ENCODE assay signal across 9 cellular contexts in the genomic region with DNA sequence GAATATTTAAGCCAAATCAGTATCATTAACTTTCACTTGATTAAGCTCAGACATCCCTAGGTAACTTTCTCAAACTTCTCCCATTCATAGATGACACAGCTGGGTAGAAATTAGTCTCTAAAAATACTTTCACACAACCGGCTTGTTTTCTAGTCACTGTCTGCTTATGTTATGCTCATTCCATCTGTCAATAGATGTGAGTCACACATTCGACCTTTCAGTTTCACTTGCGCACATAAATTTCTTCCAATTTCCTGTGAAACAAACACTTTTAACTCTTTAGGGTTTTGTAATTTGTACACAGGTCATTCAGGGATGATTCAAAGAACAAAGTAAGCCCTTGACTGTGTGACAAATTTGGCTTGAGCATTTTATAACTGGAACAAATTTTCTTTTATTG.
DNase-seq lines count a peak whose midpoint lies in the region; ATAC-seq and TF ChIP-seq lines count a peak whose summit lies in the region.
"Had no signal": no experiment of that assay in that cellular context is flagged by ENCODE, and none has a peak within 500 bp of the region (broad histone marks: within the 10 kb centered on the region; RNA-seq: fewer than 3 reads in every experiment).

No MANE protein-coding gene starts in this region.

- H2AFZ ChIP-seq in osteoblast (ENCODE audit: low read length): no peak overlapping the region

- no peaks in the 10 kb centered on the region for H3K36me3 ChIP-seq in osteoblast (ENCODE audit: insufficient read depth, low read length)

- DNase-seq in RPMI8226: peak; percentile 9
- DNase-seq in osteoblast (ENCODE audit: insufficient read length, low spot score, missing footprints): no peak
- no peak for DNase-seq in medulla oblongata (ENCODE audit: extremely low spot score)
- DNase-seq in activated CD4-positive, alpha-beta T cell treated with anti-CD3 and anti-CD28 coated beads for 48 hours: no peak
- DNase-seq in stimulated activated CD4-positive, alpha-beta T cell treated with anti-CD3 and anti-CD28 coated beads, Interleukin-1b, Interleukin-23, amount 100 ng/mL, for 48 hours: no peak

- H4K20me1 ChIP-seq in osteoblast (ENCODE audit: insufficient read depth, low read length): no peaks in the 10 kb centered on the region

- H3K79me2 ChIP-seq in osteoblast (ENCODE audit: insufficient read depth, low read length): no peaks in the 10 kb centered on the region

- peak overlapping the region; percentile 59 for H3K27ac ChIP-seq in osteoblast (ENCODE audit: low read depth, low read length)
- H3K27ac ChIP-seq: skin epidermis had no signal

- H3K9me3 ChIP-seq in osteoblast (ENCODE audit: low read depth, low read length): no peaks in the 10 kb centered on the region

- ATAC-seq in GM18868 (IDR thresholded peaks at IDR 0.05; ENCODE audit: unreplicated experiment) (peak; percentile 96), HG02852 (IDR thresholded peaks at IDR 0.05; ENCODE audit: unreplicated experiment) (peak; percentile 86), GM21723 (IDR thresholded peaks at IDR 0.05; ENCODE audit: unreplicated experiment) (no peak)

- peak overlapping the region; percentile 21 for H3K4me2 ChIP-seq in osteoblast (ENCODE audit: insufficient read depth, low read length)

- H3K4me3 ChIP-seq in osteoblast (ENCODE audit: insufficient read depth, low read length): no peak overlapping the region
- H3K4me3 ChIP-seq: skin epidermis had no signal

- peaks cover 5% of the 10 kb centered on the region for H3K4me1 ChIP-seq in osteoblast (ENCODE audit: insufficient read depth, low read length)

- H3K27me3 ChIP-seq in osteoblast (ENCODE audit: insufficient read depth, low read length): no peaks in the 10 kb centered on the region

- TF ChIP-seq CTCF in osteoblast (IDR thresholded peaks at IDR 0.05; ENCODE audit: extremely low read depth, low read depth, low read length): no peak
